Comparison of ENCODE assay signal across 2 cellular contexts in the genomic region with DNA sequence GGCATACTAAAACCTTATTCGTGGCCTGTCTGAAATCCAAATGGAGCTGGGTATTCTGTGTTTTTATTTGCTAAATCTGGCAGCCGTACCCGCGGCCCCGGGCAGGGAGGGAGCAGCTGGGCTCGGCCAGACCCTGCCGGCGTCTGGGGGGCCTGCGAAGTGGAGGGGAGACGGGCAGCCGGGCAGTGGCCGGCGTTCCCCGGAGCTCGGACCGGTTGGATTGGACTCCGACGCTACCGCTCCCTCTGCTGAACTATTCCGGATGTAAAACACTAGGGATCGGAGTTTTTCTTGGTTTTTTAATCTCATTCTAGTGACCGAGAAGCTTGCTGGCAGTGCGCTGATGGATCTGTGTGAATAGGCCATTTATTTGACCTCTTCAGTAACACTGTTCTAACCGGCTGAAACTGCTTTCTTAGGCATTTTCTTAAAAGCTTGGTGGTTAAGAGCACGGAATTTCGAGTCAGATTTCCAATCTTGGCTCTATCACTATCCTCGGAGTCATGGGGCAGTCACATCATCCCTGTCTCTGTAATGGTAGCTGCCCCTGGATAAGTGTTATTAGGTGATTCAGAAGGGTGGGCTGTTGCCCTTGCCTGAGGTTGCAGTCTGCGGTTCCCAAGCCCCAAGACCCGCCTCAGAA.
TF ChIP-seq lines count a peak whose summit lies in the region.

No MANE protein-coding gene starts in this region.

TF ChIP-seq in endothelial cell of umbilical vein, 7 proteins besides CTCF, POLR2A, EP300 and RAD21:
- TF ChIP-seq MAX (IDR thresholded peaks at IDR 0.05; ENCODE audit: insufficient read depth, insufficient read length) (no peak), EZH2 (IDR thresholded peaks at IDR 0.05; ENCODE audit: borderline replicate concordance, low read depth, low read length, severe bottlenecking) (no peak), MYC (IDR thresholded peaks at IDR 0.05; ENCODE audit: low read depth, low read length) (no peak), FOS (IDR thresholded peaks at IDR 0.05; ENCODE audit: borderline replicate concordance, insufficient read depth, low read length) (no peak), POLR2AphosphoS5 (IDR thresholded peaks at IDR 0.05; ENCODE audit: insufficient read depth, low read depth, low read length) (no peak), JUN (IDR thresholded peaks at IDR 0.05; ENCODE audit: borderline replicate concordance, insufficient read depth, insufficient read length, low read depth) (no peak), GATA2 (IDR thresholded peaks at IDR 0.05; ENCODE audit: insufficient read depth, insufficient read length, low read depth, low read length) (no peak)

TF ChIP-seq in HEK293T, 16 proteins besides CTCF, POLR2A, EP300 and RAD21:
- TF ChIP-seq SP1 (IDR thresholded peaks at IDR 0.05) = no peak
- no peak for TF ChIP-seq CTBP1 (IDR thresholded peaks at IDR 0.05; ENCODE audit: borderline replicate concordance)
- no peak for TF ChIP-seq LEF1 (IDR thresholded peaks at IDR 0.05; ENCODE audit: borderline replicate concordance)
- no peak for TF ChIP-seq FOXK2 (IDR thresholded peaks at IDR 0.05)
- TF ChIP-seq NFRKB (IDR thresholded peaks at IDR 0.05) = no peak
- no peak for TF ChIP-seq TARDBP (IDR thresholded peaks at IDR 0.05)
- TF ChIP-seq, protein P1, sequence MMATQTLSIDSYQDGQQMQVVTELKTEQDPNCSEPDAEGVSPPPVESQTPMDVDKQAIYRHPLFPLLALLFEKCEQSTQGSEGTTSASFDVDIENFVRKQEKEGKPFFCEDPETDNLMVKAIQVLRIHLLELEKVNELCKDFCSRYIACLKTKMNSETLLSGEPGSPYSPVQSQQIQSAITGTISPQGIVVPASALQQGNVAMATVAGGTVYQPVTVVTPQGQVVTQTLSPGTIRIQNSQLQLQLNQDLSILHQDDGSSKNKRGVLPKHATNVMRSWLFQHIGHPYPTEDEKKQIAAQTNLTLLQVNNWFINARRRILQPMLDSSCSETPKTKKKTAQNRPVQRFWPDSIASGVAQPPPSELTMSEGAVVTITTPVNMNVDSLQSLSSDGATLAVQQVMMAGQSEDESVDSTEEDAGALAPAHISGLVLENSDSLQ (IDR thresholded peaks at IDR 0.05) = no peak
- no peak for TF ChIP-seq FOXM1 (IDR thresholded peaks at IDR 0.05; ENCODE audit: borderline replicate concordance)
- TF ChIP-seq SUZ12 (IDR thresholded peaks at IDR 0.05) = no peak
- TF ChIP-seq BHLHE40 (IDR thresholded peaks at IDR 0.05; ENCODE audit: borderline replicate concordance) = no peak
